Comparison of ENCODE assay signal across 8 cellular contexts in genomic region chr1:169107673-169108160, GRCh38. TPM values are rescaled to one million over a fixed set of nuclear protein-coding genes. Genes with fewer than 3 reads are reported as not detected.
DNase-seq lines count a peak whose midpoint lies in the region; ATAC-seq and TF ChIP-seq lines count a peak whose summit lies in the region.

No MANE protein-coding gene starts in this region.

- intact Hi-C loops in PC-3 (cut with micrococcal nuclease): loop anchor here (1.0 to 10.0 kb wide), 11 partner anchors 55 to 763 kb away; partner anchors contain the start of genes BLZF1 and NME7
- intact Hi-C loops in naive thymus-derived CD4-positive, alpha-beta T cell (cut with micrococcal nuclease): loop anchor here (2.0 to 10.0 kb wide), 15 partner anchors 17 to 1173 kb away; partner anchors contain the start of genes BLZF1 (in 1 of the 2), DCAF6 (in 1 of the 2), MPC2 (in 1 of the 2) and SFT2D2 (in 1 of the 2)

- TF ChIP-seq CTCF in PC-3 (conservative IDR thresholded peaks at IDR 0.05; ENCODE audit: low read depth, low read length): no peak

- H3F3A ChIP-seq in PC-3 (ENCODE audit: low read length, unreplicated experiment): no peaks in the 10 kb centered on the region

- peaks cover 17% of the 10 kb centered on the region for H3K36me3 ChIP-seq in PC-3 (ENCODE audit: low read depth, low read length)
- no peaks in the 10 kb centered on the region for H3K36me3 ChIP-seq in effector memory CD4-positive, alpha-beta T cell (ENCODE audit: control insufficient read depth, insufficient read depth, low read length)
- H3K36me3 ChIP-seq in naive thymus-derived CD4-positive, alpha-beta T cell (ENCODE audit: control insufficient read depth in 2 of 3, insufficient read depth in 3 of 3, low read length in 3 of 3): no peaks in the 10 kb centered on the region

- H2AFZ ChIP-seq in PC-3 (ENCODE audit: low read length): no peak overlapping the region

- no peaks in the 10 kb centered on the region for H3K9me3 Mint-ChIP-seq in naive thymus-derived CD4-positive, alpha-beta T cell

- H3K4me1 Mint-ChIP-seq in naive thymus-derived CD4-positive, alpha-beta T cell: peaks cover 24 to 48% (median 40%) of the 10 kb centered on the region in 7 donors

- no TSS peak for BruUV-seq in PC-3 (replicated peaks; lab: Mats Ljungman, UMichigan)

- no peaks in the 10 kb centered on the region for H3K9me3 ChIP-seq in PC-3 (ENCODE audit: low read length)
- no peaks in the 10 kb centered on the region for H3K9me3 ChIP-seq in effector memory CD4-positive, alpha-beta T cell (ENCODE audit: control insufficient read depth, low read length)
- no peaks in the 10 kb centered on the region for H3K9me3 ChIP-seq in naive thymus-derived CD4-positive, alpha-beta T cell (ENCODE audit: control insufficient read depth in 2 of 3, low read length in 3 of 3)

- H3K4me3 ChIP-seq in PC-3 (ENCODE audit: low read length): peak overlapping the region; percentile 93
- H3K4me3 ChIP-seq in effector memory CD4-positive, alpha-beta T cell (ENCODE audit: insufficient read depth, low read depth, low read length, poor library complexity, severe bottlenecking): peak overlapping the region; percentile 85
- H3K4me3 ChIP-seq in naive thymus-derived CD4-positive, alpha-beta T cell (ENCODE audit: low read length): peak overlapping the region; percentile 57

- peaks cover 58% of the 10 kb centered on the region for H3K4me1 ChIP-seq in PC-3 (ENCODE audit: insufficient read depth, low read length)
- H3K4me1 ChIP-seq in effector memory CD4-positive, alpha-beta T cell (ENCODE audit: control insufficient read depth, insufficient read depth, low read length, poor library complexity, severe bottlenecking): peaks cover 16% of the 10 kb centered on the region
- peaks cover 7 to 21% of the 10 kb centered on the region in 2 donors for H3K4me1 ChIP-seq in naive thymus-derived CD4-positive, alpha-beta T cell (ENCODE audit: control insufficient read depth in 2 of 2, insufficient read depth in 2 of 2, low read length in 2 of 2)

- H3K9ac ChIP-seq in PC-3 (ENCODE audit: low read length): peak overlapping the region; percentile 77

- H3K79me2 ChIP-seq in PC-3 (ENCODE audit: low read length): peaks cover 62% of the 10 kb centered on the region

- H3K4me3 Mint-ChIP-seq in naive thymus-derived CD4-positive, alpha-beta T cell: peak overlapping the region; percentile 44 to 88 (median 84)

- no peaks in the 10 kb centered on the region for H3K27me3 ChIP-seq in PC-3 (ENCODE audit: low read length)
- no peaks in the 10 kb centered on the region for H3K27me3 ChIP-seq in effector memory CD4-positive, alpha-beta T cell (replicated peaks; ENCODE audit: control insufficient read depth, insufficient read depth, low read length, poor library complexity, severe bottlenecking)
- H3K27me3 ChIP-seq in naive thymus-derived CD4-positive, alpha-beta T cell (ENCODE audit: control insufficient read depth in 2 of 2, insufficient read depth in 2 of 2, low read length in 2 of 2): no peaks in the 10 kb centered on the region

- H3K9me2 ChIP-seq in PC-3 (replicated peaks; ENCODE audit: low read length): no peaks in the 10 kb centered on the region

- ATAC-seq in PC-3: no peak
- ATAC-seq in naive thymus-derived CD4-positive, alpha-beta T cell: no peak
- ATAC-seq in HG03354 (IDR thresholded peaks at IDR 0.05; ENCODE audit: poor library complexity, severe bottlenecking, unreplicated experiment): no peak
- ATAC-seq in HG03095 (IDR thresholded peaks at IDR 0.05; ENCODE audit: unreplicated experiment): no peak
- no peak for ATAC-seq in GM21360 (IDR thresholded peaks at IDR 0.05; ENCODE audit: unreplicated experiment)

- peak overlapping the region; percentile 64 for H3K27ac ChIP-seq in PC-3 (ENCODE audit: low read length)
- no peak overlapping the region for H3K27ac ChIP-seq in effector memory CD4-positive, alpha-beta T cell (ENCODE audit: insufficient read depth, low read length, poor library complexity, severe bottlenecking)
- H3K27ac ChIP-seq in naive thymus-derived CD4-positive, alpha-beta T cell (ENCODE audit: low read depth, low read length): no peak overlapping the region

- H3K27ac Mint-ChIP-seq in naive thymus-derived CD4-positive, alpha-beta T cell: peak overlapping the region in 4 of 9 donors; percentile 21 to 62 (median 34)

- DNase-seq in EH (ENCODE audit: low read depth) (peak; percentile 57), PC-3 (peak; percentile 57)
- DNase-seq in effector memory CD4-positive, alpha-beta T cell: no peak
- DNase-seq in naive thymus-derived CD4-positive, alpha-beta T cell: peak in 1 of 9 donors; percentile 46
- DNase-seq in NK-92 treated with Interleukin-12 subunit alpha and Interleukin-12 subunit beta, amount 100 ng/mL, for 24 hours (lab: John Stamatoyannopoulos, UW): no peak

- CTCF ChIA-PET in PC-3 (lab: Charles Lee): interaction anchor here (0.6 to 1.1 kb wide), 3 partner anchors 9 to 504 kb away, joined by 3 to 5 read pairs (median 5); no protein-coding TSS in a partner anchor
- CTCF ChIA-PET in naive thymus-derived CD4-positive, alpha-beta T cell (lab: Charles Lee): interaction anchor here (0.5 kb wide), 1 partner anchor 1551 kb away, joined by 3 read pairs; no protein-coding TSS in a partner anchor

- H3K27me3 Mint-ChIP-seq in naive thymus-derived CD4-positive, alpha-beta T cell: peaks cover 0 to 11% (median 0%) of the 10 kb centered on the region in 5 donors

- peak overlapping the region; percentile 92 for H3K4me2 ChIP-seq in PC-3 (ENCODE audit: low read length)

- POLR2A ChIA-PET in PC-3 (lab: Charles Lee; ENCODE audit: unreplicated experiment): interaction anchor here (0.7 kb wide), 2 partner anchors 48 to 241 kb away, joined by 3 to 8 read pairs; no protein-coding TSS in a partner anchor
- POLR2A ChIA-PET in naive thymus-derived CD4-positive, alpha-beta T cell (lab: Charles Lee): no interaction called here

- H4K20me1 ChIP-seq in PC-3 (ENCODE audit: low read length): peaks cover 22% of the 10 kb centered on the region

- H3K36me3 Mint-ChIP-seq in naive thymus-derived CD4-positive, alpha-beta T cell: peaks cover 0 to 8% (median 4%) of the 10 kb centered on the region in 5 donors

RNA-seq across cellular contexts. Expression of gene ATP1B1, which starts 1.2 kb away (rescaled TPM):
- 68.7 and 76.6 TPM in 2 replicates for total RNA-seq in PC-3 (2014; rRNA removed)
- 10 to 100 TPM in 1 of 5 experiments, 1 to 10 TPM in 4; 1.8 to 10.6 (median 2.3) TPM for total RNA-seq in naive thymus-derived CD4-positive, alpha-beta T cell
- under 1 TPM; 0.54 to 0.66 TPM for polyA plus RNA-seq in naive thymus-derived CD4-positive, alpha-beta T cell

Comparison
In these comparisons a context has a peak if more than half of its experiments do, and no peak if none do; other contexts are left out.
1. DNase-seq: peak in EH (single experiment) and PC-3 (single experiment); none in effector memory CD4-positive, alpha-beta T cell (0 of 3) and NK-92 treated with Interleukin-12 subunit alpha and Interleukin-12 subunit beta, amount 100 ng/mL, for 24 hours (single experiment).
2. Peak in every context shown above with its lines, with median percentiles within 50 percentile points of each other: H3K4me3 ChIP-seq.